In the genomic region with DNA sequence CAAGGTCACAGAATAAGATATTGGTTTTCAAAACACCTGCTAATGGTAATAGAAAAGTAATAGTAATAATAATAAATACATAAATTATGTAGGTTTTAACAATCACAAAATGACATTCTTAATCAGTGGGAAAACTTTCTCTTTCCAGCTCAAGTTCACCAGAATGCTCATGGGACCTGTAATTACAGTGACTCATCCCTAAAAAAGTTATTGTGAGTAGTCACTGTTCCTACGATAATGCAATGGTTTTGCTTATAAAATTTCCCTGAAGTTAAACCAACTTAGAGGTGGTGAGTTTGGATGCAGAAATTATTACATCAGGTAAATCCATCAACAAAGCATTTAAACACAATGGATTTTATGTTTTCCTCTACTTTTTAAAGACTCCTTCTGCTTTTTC, we compare ENCODE assay signal across 13 cellular contexts.
A peak's percentile ranks its signal among the peaks of the same experiment; 100 is the strongest.
DNase-seq lines count a peak whose midpoint lies in the region; ATAC-seq and TF ChIP-seq lines count a peak whose summit lies in the region.
"Had no signal": no experiment of that assay in that cellular context is flagged by ENCODE, and none has a peak within 500 bp of the region (broad histone marks: within the 10 kb centered on the region; RNA-seq: fewer than 3 reads in every experiment).

No MANE protein-coding gene starts in this region.

- H3K36me3 ChIP-seq in GM23248 (ENCODE audit: low read depth) = no peaks in the 10 kb centered on the region
- H3K36me3 ChIP-seq: Peyer's patch, right lobe of liver had no signal

- ATAC-seq in activated CD8-positive, alpha-beta T cell treated with anti-CD3 and anti-CD28 coated beads for 36 hours = no peak
- ATAC-seq: right lobe of liver had no signal

- no peak overlapping the region for H2AFZ ChIP-seq in GM23248

- no peak overlapping the region for H3K4me3 Mint-ChIP-seq in activated CD8-positive, alpha-beta T cell treated with anti-CD3 and anti-CD28 coated beads for 36 hours
- no peak overlapping the region for H3K4me3 Mint-ChIP-seq in activated naive CD4-positive, alpha-beta T cell treated with anti-CD3 and anti-CD28 coated beads, Interleukin-2, amount 10 ng/mL, durations not matched to agents 7 days and 5 days

- no peaks in the 10 kb centered on the region for H3K9me3 ChIP-seq in GM23248 (ENCODE audit: low read depth)
- H3K9me3 ChIP-seq: Peyer's patch, right lobe of liver, testis had no signal

- no peaks in the 10 kb centered on the region for H3K79me2 ChIP-seq in GM23248 (ENCODE audit: insufficient read depth)

- no peak overlapping the region for H3K27ac Mint-ChIP-seq in activated CD8-positive, alpha-beta T cell treated with anti-CD3 and anti-CD28 coated beads for 36 hours
- no peak overlapping the region for H3K27ac Mint-ChIP-seq in activated naive CD4-positive, alpha-beta T cell treated with anti-CD3 and anti-CD28 coated beads, Interleukin-2, amount 10 ng/mL, durations not matched to agents 7 days and 5 days

- no peaks in the 10 kb centered on the region for H4K20me1 ChIP-seq in GM23248 (ENCODE audit: insufficient read depth)

- DNase-seq in GM23248 (peak; percentile 89), SK-MEL-5 (ENCODE audit: low read depth, low spot score) (peak; percentile 9), fibroblast of the conjunctiva (ENCODE audit: low read depth) (peak; percentile 74), smooth muscle cell of the brain vasculature (ENCODE audit: low read depth, low spot score) (peak; percentile 61), NCI-H2196 treated with DMSO at 0.1 percent for 48 hours (lab: John Stamatoyannopoulos, UW; ENCODE audit: unreplicated experiment) (no peak), 8988T (no peak)
- no peak for DNase-seq in activated CD8-positive, alpha-beta T cell treated with anti-CD3 and anti-CD28 coated beads for 36 hours
- no peak for DNase-seq in activated naive CD4-positive, alpha-beta T cell treated with anti-CD3 and anti-CD28 coated beads, Interleukin-2, amount 10 ng/mL, durations not matched to agents 7 days and 5 days
- DNase-seq: activated CD8-positive, alpha-beta memory T cell treated with anti-CD3 and anti-CD28 coated beads, Interleukin-2, amount 50 U/mL, for 4 hours; amygdala; Peyer's patch; right lobe of liver; testis had no signal

- H3K9ac ChIP-seq in GM23248 = no peak overlapping the region

- peaks cover 6% of the 10 kb centered on the region for H3K9me3 Mint-ChIP-seq in activated CD8-positive, alpha-beta T cell treated with anti-CD3 and anti-CD28 coated beads for 36 hours
- peaks cover 9% of the 10 kb centered on the region for H3K9me3 Mint-ChIP-seq in activated naive CD4-positive, alpha-beta T cell treated with anti-CD3 and anti-CD28 coated beads, Interleukin-2, amount 10 ng/mL, durations not matched to agents 7 days and 5 days

- no peaks in the 10 kb centered on the region for H3K9me2 ChIP-seq in GM23248 (ENCODE audit: insufficient read depth)

- no peak overlapping the region for H3K27ac ChIP-seq in GM23248
- H3K27ac ChIP-seq: Peyer's patch, right lobe of liver had no signal

- H3K27me3 Mint-ChIP-seq in activated CD8-positive, alpha-beta T cell treated with anti-CD3 and anti-CD28 coated beads for 36 hours = no peaks in the 10 kb centered on the region
- H3K27me3 Mint-ChIP-seq in activated naive CD4-positive, alpha-beta T cell treated with anti-CD3 and anti-CD28 coated beads, Interleukin-2, amount 10 ng/mL, durations not matched to agents 7 days and 5 days = no peaks in the 10 kb centered on the region

- no peak for TF ChIP-seq CTCF in activated CD8-positive, alpha-beta T cell treated with anti-CD3 and anti-CD28 coated beads for 36 hours (IDR thresholded peaks at IDR 0.05)

- peak overlapping the region; percentile 61 for H3K4me2 ChIP-seq in GM23248 (ENCODE audit: unreplicated experiment)

- H3K4me3 ChIP-seq in GM23248 = no peak overlapping the region; the same call in 1 of the 2 replicates
- H3K4me3 ChIP-seq: Peyer's patch, right lobe of liver, testis had no signal

- CTCF ChIA-PET in activated CD8-positive, alpha-beta T cell treated with anti-CD3 and anti-CD28 coated beads for 36 hours (lab: Charles Lee) = no interaction called here
- CTCF ChIA-PET in activated naive CD4-positive, alpha-beta T cell treated with anti-CD3 and anti-CD28 coated beads, Interleukin-2, amount 10 ng/mL, durations not matched to agents 7 days and 5 days (lab: Charles Lee) = no interaction called here

- peaks cover 15% of the 10 kb centered on the region for H3F3A ChIP-seq in GM23248 (ENCODE audit: insufficient read depth)

- H3K27me3 ChIP-seq in GM23248 (replicated peaks; ENCODE audit: insufficient read depth) = peaks cover 23% of the 10 kb centered on the region; the same call in 1 of the 2 replicates
- H3K27me3 ChIP-seq: Peyer's patch, right lobe of liver, testis had no signal

- H3K36me3 Mint-ChIP-seq in activated CD8-positive, alpha-beta T cell treated with anti-CD3 and anti-CD28 coated beads for 36 hours (ENCODE audit: low read depth) = no peaks in the 10 kb centered on the region
- no peaks in the 10 kb centered on the region for H3K36me3 Mint-ChIP-seq in activated naive CD4-positive, alpha-beta T cell treated with anti-CD3 and anti-CD28 coated beads, Interleukin-2, amount 10 ng/mL, durations not matched to agents 7 days and 5 days

- peaks cover 28% of the 10 kb centered on the region for H3K4me1 ChIP-seq in GM23248 (ENCODE audit: insufficient read depth)
- H3K4me1 ChIP-seq: Peyer's patch, right lobe of liver had no signal

- 0 to 4% methylated on average over 1 of the region's 1 CpG for WGBS in GM23248 (ENCODE audit: low coverage in 1 of 2, low lambda C conversion rate in 2 of 2, missing lambda C conversion rate in 2 of 2), 2 experiments

- intact Hi-C loops in activated CD8-positive, alpha-beta T cell treated with anti-CD3 and anti-CD28 coated beads for 36 hours (cut with micrococcal nuclease) = no loop called here

- in situ Hi-C loops in GM23248 (cut with MboI) = no loop called here
- in situ Hi-C loops in SK-MEL-5 (cut with HindIII; ENCODE audit: low pct_unique_long_range_greater_than_20kb, low sequenced_read_pairs) = no loop called here

- no peaks in the 10 kb centered on the region for H3K4me1 Mint-ChIP-seq in activated CD8-positive, alpha-beta T cell treated with anti-CD3 and anti-CD28 coated beads for 36 hours (ENCODE audit: low read depth)
- H3K4me1 Mint-ChIP-seq in activated naive CD4-positive, alpha-beta T cell treated with anti-CD3 and anti-CD28 coated beads, Interleukin-2, amount 10 ng/mL, durations not matched to agents 7 days and 5 days = no peaks in the 10 kb centered on the region

- POLR2A ChIA-PET in activated CD8-positive, alpha-beta T cell treated with anti-CD3 and anti-CD28 coated beads for 36 hours (lab: Charles Lee) = no interaction called here

Comparison
In these comparisons a context has a peak if more than half of its experiments do, and no peak if none do; other contexts are left out.
1. DNase-seq: peak in GM23248 (single experiment), SK-MEL-5 (single experiment), fibroblast of the conjunctiva (single experiment) and smooth muscle cell of the brain vasculature (single experiment); none in activated CD8-positive, alpha-beta T cell treated with anti-CD3 and anti-CD28 coated beads for 36 hours (single experiment), NCI-H2196 treated with DMSO at 0.1 percent for 48 hours (single experiment), 8988T (single experiment) and activated naive CD4-positive, alpha-beta T cell treated with anti-CD3 and anti-CD28 coated beads, Interleukin-2, amount 10 ng/mL, durations not matched to agents 7 days and 5 days (single experiment).